ENCODE assay signal across 9 cellular contexts in genomic region chr7:144384555-144385245, GRCh38. TPM values are rescaled to one million over a fixed set of nuclear protein-coding genes. Genes with fewer than 3 reads are reported as not detected.
A peak's percentile ranks its signal among the peaks of the same experiment; 100 is the strongest.
DNase-seq lines count a peak whose midpoint lies in the region; ATAC-seq and TF ChIP-seq lines count a peak whose summit lies in the region.
"Had no signal": no experiment of that assay in that cellular context is flagged by ENCODE, and none has a peak within 500 bp of the region (broad histone marks: within the 10 kb centered on the region; RNA-seq: fewer than 3 reads in every experiment).

No MANE protein-coding gene starts in this region.

- TF ChIP-seq POLR2A in uterus (IDR thresholded peaks at IDR 0.05) = no peak

- no peak overlapping the region for H2AFZ ChIP-seq in trophoblast cell (ENCODE audit: insufficient read depth, low read length, poor library complexity)

- peaks cover 10% of the 10 kb centered on the region for H3K36me3 Mint-ChIP-seq in CD4-positive, CD25-positive, alpha-beta regulatory T cell

- no CpG with 5 or more reads among the region's 12 CpGs for WGBS in trophoblast cell (ENCODE audit: extremely low coverage, insufficient coverage, insufficient read length)

- no peaks in the 10 kb centered on the region for H3K4me1 ChIP-seq in CD4-positive, CD25-positive, alpha-beta regulatory T cell (ENCODE audit: control insufficient read depth, insufficient read depth, low read length, poor library complexity, severe bottlenecking)
- H3K4me1 ChIP-seq in colonic mucosa (peaks cover 5% of the 10 kb centered on the region), trophoblast cell (ENCODE audit: control insufficient read depth in 1 of 2, insufficient read depth in 2 of 2, low read length in 2 of 2) (peaks cover 5 to 14% of the 10 kb centered on the region in 2 experiments), ascending aorta (no peaks in the 10 kb centered on the region), uterus (no peaks in the 10 kb centered on the region)
- H3K4me1 ChIP-seq: pancreas had no signal

- no peak overlapping the region for H2BK12ac ChIP-seq in trophoblast cell (ENCODE audit: low read length)

- no peak overlapping the region for H3K4me3 ChIP-seq in CD4-positive, CD25-positive, alpha-beta regulatory T cell (ENCODE audit: low read depth, low read length)
- H3K4me3 ChIP-seq in colonic mucosa (no peak overlapping the region), trophoblast cell (ENCODE audit: low read depth, low read length) (no peak overlapping the region), ascending aorta (no peak overlapping the region), uterus (no peak overlapping the region)
- H3K4me3 ChIP-seq: pancreas had no signal

- ATAC-seq in CD4-positive, CD25-positive, alpha-beta regulatory T cell (ENCODE audit: low read depth in 2 of 2) = peak; percentile 18 to 34
- no peak for ATAC-seq in Right ventricle myocardium superior (ENCODE audit: poor library complexity)

- peak overlapping the region; percentile 4 for H2AK5ac ChIP-seq in trophoblast cell (ENCODE audit: low read length)

- H3K27ac ChIP-seq in CD4-positive, CD25-positive, alpha-beta regulatory T cell (ENCODE audit: insufficient read depth, low read length, poor library complexity, severe bottlenecking) = no peak overlapping the region
- H3K27ac ChIP-seq in colonic mucosa (peak overlapping the region; percentile 46), trophoblast cell (ENCODE audit: low read depth, low read length) (peak overlapping the region; percentile 64), ascending aorta (no peak overlapping the region), uterus (no peak overlapping the region)
- H3K27ac ChIP-seq: pancreas had no signal

- no peaks in the 10 kb centered on the region for H3K79me2 ChIP-seq in trophoblast cell (ENCODE audit: control insufficient read depth, insufficient read depth, low read length, poor library complexity)

- peak overlapping the region; percentile 30 for H4K91ac ChIP-seq in trophoblast cell (ENCODE audit: low read depth, low read length)

- no peaks in the 10 kb centered on the region for H3K27me3 Mint-ChIP-seq in CD4-positive, CD25-positive, alpha-beta regulatory T cell

- no peaks in the 10 kb centered on the region for H3K27me3 ChIP-seq in CD4-positive, CD25-positive, alpha-beta regulatory T cell (ENCODE audit: control insufficient read depth, insufficient read depth, low read length)
- no peaks in the 10 kb centered on the region for H3K27me3 ChIP-seq in colonic mucosa
- H3K27me3 ChIP-seq in trophoblast cell (ENCODE audit: insufficient read depth, low read length) = no peaks in the 10 kb centered on the region
- no peaks in the 10 kb centered on the region for H3K27me3 ChIP-seq in ascending aorta
- no peaks in the 10 kb centered on the region for H3K27me3 ChIP-seq in uterus
- H3K27me3 ChIP-seq: pancreas had no signal

- peak overlapping the region; percentile 67 for H2BK120ac ChIP-seq in trophoblast cell (ENCODE audit: insufficient read depth, low read length, poor library complexity)

- no peak overlapping the region for H3K4ac ChIP-seq in trophoblast cell (ENCODE audit: low read depth, low read length)

- peak overlapping the region; percentile 6 for H3K18ac ChIP-seq in trophoblast cell (ENCODE audit: low read length)

- H3K36me3 ChIP-seq in CD4-positive, CD25-positive, alpha-beta regulatory T cell (ENCODE audit: control insufficient read depth, insufficient read depth, low read length) = peaks cover 5% of the 10 kb centered on the region
- H3K36me3 ChIP-seq in colonic mucosa (no peaks in the 10 kb centered on the region), trophoblast cell (ENCODE audit: control insufficient read depth in 1 of 2, insufficient read depth in 2 of 2, low read length in 2 of 2) (peaks cover 6 to 12% of the 10 kb centered on the region in 2 experiments), ascending aorta (peaks cover 3 to 6% of the 10 kb centered on the region in 2 donors), uterus (no peaks in the 10 kb centered on the region)
- H3K36me3 ChIP-seq: pancreas had no signal

- H3K9ac ChIP-seq in colonic mucosa (ENCODE audit: low read depth in 2 of 2, low read length in 2 of 2) = peak overlapping the region in 1 of 2 donors; percentile 8
- H3K9ac ChIP-seq in trophoblast cell (ENCODE audit: low read length) = no peak overlapping the region

- peak overlapping the region; percentile 1 to 78 (median 62) for H3K27ac Mint-ChIP-seq in CD4-positive, CD25-positive, alpha-beta regulatory T cell

- H3K9me3 ChIP-seq in CD4-positive, CD25-positive, alpha-beta regulatory T cell (ENCODE audit: control insufficient read depth in 2 of 2, low read length in 2 of 2) = no peaks in the 10 kb centered on the region
- H3K9me3 ChIP-seq in colonic mucosa (no peaks in the 10 kb centered on the region), trophoblast cell (ENCODE audit: insufficient read depth, low read depth, low read length) (no peaks in the 10 kb centered on the region), ascending aorta (no peaks in the 10 kb centered on the region), uterus (no peaks in the 10 kb centered on the region)
- H3K9me3 ChIP-seq: pancreas had no signal

- H3K4me1 Mint-ChIP-seq in CD4-positive, CD25-positive, alpha-beta regulatory T cell = peaks cover 0 to 15% (median 6%) of the 10 kb centered on the region in 4 donors

- peak overlapping the region; percentile 26 for H2BK5ac ChIP-seq in trophoblast cell (ENCODE audit: low read depth, low read length, poor library complexity)

- peak overlapping the region; percentile 45 for H4K8ac ChIP-seq in trophoblast cell (ENCODE audit: low read depth, low read length)

- no peaks in the 10 kb centered on the region for H3K9me3 Mint-ChIP-seq in CD4-positive, CD25-positive, alpha-beta regulatory T cell

- peak overlapping the region; percentile 45 for H3K14ac ChIP-seq in trophoblast cell (ENCODE audit: low read length)

- TF ChIP-seq CTCF in colonic mucosa (IDR thresholded peaks at IDR 0.05) = no peak
- no peak for TF ChIP-seq CTCF in ascending aorta (IDR thresholded peaks at IDR 0.05)
- no peak for TF ChIP-seq CTCF in uterus (IDR thresholded peaks at IDR 0.05)

- no peak overlapping the region for H4K12ac ChIP-seq in trophoblast cell (ENCODE audit: low read depth, low read length)

- H3K79me1 ChIP-seq in trophoblast cell (ENCODE audit: low read length) = peaks cover 2% of the 10 kb centered on the region

- no peak overlapping the region for H3K23ac ChIP-seq in trophoblast cell (ENCODE audit: low read length)

- no peak overlapping the region for H3K4me3 Mint-ChIP-seq in CD4-positive, CD25-positive, alpha-beta regulatory T cell

- intact Hi-C loops in colonic mucosa (cut with DNase I) = no loop called here
- intact Hi-C loops in ascending aorta (cut with DNase I) = no loop called here
- intact Hi-C loops in uterus (cut with DNase I; ENCODE audit: low total_unique reads) = no loop called here
- intact Hi-C loops in Right ventricle myocardium superior (cut with DNase I) = no loop called here

- no peak for DNase-seq in CD4-positive, CD25-positive, alpha-beta regulatory T cell
- DNase-seq in M059J (ENCODE audit: low read depth) (peak; percentile 82), colonic mucosa (peak; percentile 27), trophoblast cell (peak; percentile 57 to 70), ascending aorta (ENCODE audit: low spot score in 2 of 2) (no peak), T1000 (lab: John Stamatoyannopoulos, UW) (no peak), uterus (no peak), Right ventricle myocardium superior (no peak)
- DNase-seq: pancreas had no signal

- peak overlapping the region; percentile 46 for H3K4me2 ChIP-seq in trophoblast cell (ENCODE audit: low read length)

RNA-seq across cellular contexts. Expression of gene NOBOX, which starts 18.8 kb away (rescaled TPM):
- total RNA-seq in CD4-positive, CD25-positive, alpha-beta regulatory T cell = not detected
- not detected for polyA plus RNA-seq in CD4-positive, CD25-positive, alpha-beta regulatory T cell
- not detected in 2 replicates for total RNA-seq in M059J (2014; rRNA removed; shearing (Covaris generic))
- total RNA-seq in colonic mucosa = not detected
- polyA plus RNA-seq in trophoblast cell (2013) = not detected in 2 replicates
- not detected for total RNA-seq in ascending aorta
- total RNA-seq in uterus = not detected
- not detected for total RNA-seq in Right ventricle myocardium superior
- total RNA-seq: pancreas had no signal
- polyA plus RNA-seq: pancreas had no signal

RNA-seq across cellular contexts. Expression of gene ARHGEF5, which starts 29.5 kb away (rescaled TPM):
- total RNA-seq in CD4-positive, CD25-positive, alpha-beta regulatory T cell = 10.5 TPM
- 1 to 10 TPM in 3 of 4 donors, under 1 TPM in 1; 0.67 to 1.9 (median 1.5) TPM for polyA plus RNA-seq in CD4-positive, CD25-positive, alpha-beta regulatory T cell
- 3.3 and 4.2 TPM in 2 replicates for total RNA-seq in M059J (2014; rRNA removed; shearing (Covaris generic))
- total RNA-seq in colonic mucosa = 10 to 100 TPM; 67.1 to 83.6 TPM
- polyA plus RNA-seq in trophoblast cell (2013) = 20.2 and 20.5 TPM in 2 replicates
- total RNA-seq in ascending aorta = 3.5 TPM
- total RNA-seq in uterus = 1 to 10 TPM; 1.3 to 6.8 (median 6.0) TPM
- total RNA-seq in Right ventricle myocardium superior = 1.6 TPM

Comparison
In these comparisons a context has a peak if more than half of its experiments do, and no peak if none do; other contexts are left out.
1. DNase-seq: peak in M059J (single experiment), colonic mucosa (single experiment) and trophoblast cell (2 of 2); none in CD4-positive, CD25-positive, alpha-beta regulatory T cell (0 of 3), ascending aorta (0 of 2), T1000 (single experiment), uterus (0 of 2) and Right ventricle myocardium superior (single experiment).
2. H3K27ac ChIP-seq: peak in colonic mucosa (single experiment) and trophoblast cell (single experiment); none in CD4-positive, CD25-positive, alpha-beta regulatory T cell (single experiment), ascending aorta (0 of 2) and uterus (0 of 2).